In the genomic region with DNA sequence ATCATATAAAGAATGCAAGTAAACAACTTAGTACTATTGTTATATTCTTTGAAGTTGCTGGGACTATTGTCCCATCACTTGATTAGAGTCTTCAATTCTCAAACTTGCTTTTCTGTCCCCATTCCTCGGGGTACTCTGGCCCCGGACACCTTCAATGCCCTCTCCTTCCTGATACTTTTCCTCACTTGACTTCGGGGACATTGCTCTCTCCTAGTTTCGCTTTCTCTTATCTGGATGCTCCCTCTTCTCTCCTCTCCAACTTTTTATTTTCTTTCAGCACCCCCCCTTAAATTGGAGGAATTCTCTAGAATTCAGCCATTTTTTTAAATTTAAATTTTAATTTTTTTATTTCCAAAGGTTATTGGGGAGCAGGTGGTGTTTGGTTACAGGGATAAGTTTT, we compare ENCODE assay signal across 11 cellular contexts.
"Had no signal": no experiment of that assay in that cellular context is flagged by ENCODE, and none has a peak within 500 bp of the region (broad histone marks: within the 10 kb centered on the region; RNA-seq: fewer than 3 reads in every experiment).

No MANE protein-coding gene starts in this region.

- H3K9ac ChIP-seq: GM23248 had no signal

- H3K27ac ChIP-seq: GM23248 had no signal

- ATAC-seq: GM23338, HCT116 had no signal

- H3K4me3 ChIP-seq: GM23248, GM23338, HAP-1 had no signal

- FAIRE-seq: H1, H54 had no signal

- H3K36me3 ChIP-seq: HAP-1 had no signal

- DNase-seq: GM23248, GOT3, H7, H9, HCEC 1CT, HFFc6 had no signal

- H2AFZ ChIP-seq: GM23248, GM23338 had no signal

- H3K4me2 ChIP-seq: GM23338 had no signal
